In the genomic region with DNA sequence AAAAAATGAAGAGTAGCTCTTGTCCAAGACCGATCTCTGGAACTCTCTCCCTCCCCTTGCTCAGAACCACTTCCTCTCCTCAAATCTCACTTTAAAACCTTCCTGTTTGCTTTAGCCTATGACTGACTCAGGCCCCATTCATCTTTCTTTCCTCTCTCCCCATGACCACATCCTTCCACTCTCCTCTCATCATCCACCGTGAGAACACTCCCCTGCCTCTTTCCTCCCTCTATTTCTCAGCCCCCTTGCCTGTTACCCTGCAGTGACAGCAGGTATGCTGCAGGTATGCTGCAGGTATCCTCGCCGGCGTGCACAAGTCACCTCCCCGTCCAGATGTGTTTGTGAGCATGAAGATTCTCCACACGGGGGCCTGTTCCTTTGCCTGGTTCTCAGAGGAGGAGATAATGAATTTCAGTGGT, we compare ENCODE assay signal across 13 cellular contexts.
DNase-seq lines count a peak whose midpoint lies in the region; ATAC-seq, FAIRE-seq and TF ChIP-seq lines count a peak whose summit lies in the region.
"Had no signal": no experiment of that assay in that cellular context is flagged by ENCODE, and none has a peak within 500 bp of the region (broad histone marks: within the 10 kb centered on the region; RNA-seq: fewer than 3 reads in every experiment).

No MANE protein-coding gene starts in this region.

- H3K79me2 ChIP-seq in Loucy (ENCODE audit: insufficient read depth, low read length), result no peaks in the 10 kb centered on the region

- peak; percentile 28 to 64 for ATAC-seq in activated T-cell treated with anti-CD3 and anti-CD28 coated beads, Interleukin-2, amount 50 U/mL, for 4 hours
- peak; percentile 81 for ATAC-seq in stimulated activated naive CD8-positive, alpha-beta T cell treated with anti-CD3 and anti-CD28 coated beads, Interleukin-15, amount 100 ng/mL, for 72 hours
- ATAC-seq: stimulated activated memory B cell treated with anti-CD40 and anti-IgM and Interleukin-4, amounts not matched to agents 10 μg/mL and 1 μg/mL and 100 μg/mL, for 72 hours had no signal

- H3K9me3 ChIP-seq in Loucy (ENCODE audit: insufficient read depth, low read depth, low read length), result no peaks in the 10 kb centered on the region

- H3K36me3 Mint-ChIP-seq in activated T-cell treated with anti-CD3 and anti-CD28 coated beads, Interleukin-2, amount 50 U/mL, for 4 hours (ENCODE audit: insufficient read depth), result no peaks in the 10 kb centered on the region
- peaks cover 3% of the 10 kb centered on the region for H3K36me3 Mint-ChIP-seq in endothelial cell (ENCODE audit: low read depth, unreplicated experiment)
- H3K36me3 Mint-ChIP-seq: stimulated activated memory B cell treated with anti-CD40 and anti-IgM and Interleukin-4, amounts not matched to agents 10 μg/mL and 1 μg/mL and 100 μg/mL, for 72 hours had no signal

- TF ChIP-seq CTCF in Loucy (conservative IDR thresholded peaks at IDR 0.05; ENCODE audit: low read length) (peak; percentile 23; the same call in 1 of the 2 replicates), endothelial cell (IDR thresholded peaks at IDR 0.05; ENCODE audit: unreplicated experiment) (no peak)

- peak overlapping the region; percentile 40 for H3K4me3 ChIP-seq in Loucy (ENCODE audit: low read length, poor library complexity, severe bottlenecking)

- peak overlapping the region; percentile 94 for H3K27ac Mint-ChIP-seq in endothelial cell (ENCODE audit: unreplicated experiment)
- H3K27ac Mint-ChIP-seq in stimulated activated naive CD8-positive, alpha-beta T cell treated with anti-CD3 and anti-CD28 coated beads, Interleukin-15, amount 100 ng/mL, for 72 hours, result peak overlapping the region; percentile 27 to 90
- H3K27ac Mint-ChIP-seq: CD4-positive, alpha-beta T cell; stimulated activated memory B cell treated with anti-CD40 and anti-IgM and Interleukin-4, amounts not matched to agents 10 μg/mL and 1 μg/mL and 100 μg/mL, for 72 hours had no signal

- no peaks in the 10 kb centered on the region for H3F3A ChIP-seq in Loucy (ENCODE audit: low read depth)

- peaks cover 5% of the 10 kb centered on the region for H3K4me1 Mint-ChIP-seq in activated T-cell treated with anti-CD3 and anti-CD28 coated beads, Interleukin-2, amount 50 U/mL, for 4 hours (ENCODE audit: low read depth)
- H3K4me1 Mint-ChIP-seq in endothelial cell (ENCODE audit: unreplicated experiment), result peaks cover 36% of the 10 kb centered on the region
- H3K4me1 Mint-ChIP-seq in stimulated activated naive CD8-positive, alpha-beta T cell treated with anti-CD3 and anti-CD28 coated beads, Interleukin-15, amount 100 ng/mL, for 72 hours, result peaks cover 48% of the 10 kb centered on the region
- H3K4me1 Mint-ChIP-seq: stimulated activated memory B cell treated with anti-CD40 and anti-IgM and Interleukin-4, amounts not matched to agents 10 μg/mL and 1 μg/mL and 100 μg/mL, for 72 hours had no signal

- no peaks in the 10 kb centered on the region for H3K9me2 ChIP-seq in Loucy (replicated peaks; ENCODE audit: low read depth, low read length)

- H3K27me3 Mint-ChIP-seq in activated T-cell treated with anti-CD3 and anti-CD28 coated beads, Interleukin-2, amount 50 U/mL, for 4 hours (ENCODE audit: low read depth), result no peaks in the 10 kb centered on the region
- peaks cover 1% of the 10 kb centered on the region for H3K27me3 Mint-ChIP-seq in endothelial cell (ENCODE audit: unreplicated experiment)
- no peaks in the 10 kb centered on the region for H3K27me3 Mint-ChIP-seq in stimulated activated naive CD8-positive, alpha-beta T cell treated with anti-CD3 and anti-CD28 coated beads, Interleukin-15, amount 100 ng/mL, for 72 hours
- H3K27me3 Mint-ChIP-seq: CD4-positive, alpha-beta T cell; stimulated activated memory B cell treated with anti-CD40 and anti-IgM and Interleukin-4, amounts not matched to agents 10 μg/mL and 1 μg/mL and 100 μg/mL, for 72 hours had no signal

- no peaks in the 10 kb centered on the region for H3K36me3 ChIP-seq in Loucy (ENCODE audit: insufficient read depth, low read length)

- FAIRE-seq in GM19239 (lab: Jason Lieb, UNC), result no peak

- H2AFZ ChIP-seq in Loucy (ENCODE audit: low read length), result no peak overlapping the region

- H4K20me1 ChIP-seq in Loucy (ENCODE audit: insufficient read depth, low read length, poor library complexity, severe bottlenecking), result no peaks in the 10 kb centered on the region

- H3K9me3 Mint-ChIP-seq in activated T-cell treated with anti-CD3 and anti-CD28 coated beads, Interleukin-2, amount 50 U/mL, for 4 hours, result peaks cover 2% of the 10 kb centered on the region
- no peaks in the 10 kb centered on the region for H3K9me3 Mint-ChIP-seq in endothelial cell (ENCODE audit: unreplicated experiment)
- no peaks in the 10 kb centered on the region for H3K9me3 Mint-ChIP-seq in stimulated activated naive CD8-positive, alpha-beta T cell treated with anti-CD3 and anti-CD28 coated beads, Interleukin-15, amount 100 ng/mL, for 72 hours

- peak overlapping the region; percentile 4 for H3K4me3 Mint-ChIP-seq in activated T-cell treated with anti-CD3 and anti-CD28 coated beads, Interleukin-2, amount 50 U/mL, for 4 hours
- peak overlapping the region; percentile 63 for H3K4me3 Mint-ChIP-seq in endothelial cell (ENCODE audit: unreplicated experiment)
- H3K4me3 Mint-ChIP-seq in stimulated activated naive CD8-positive, alpha-beta T cell treated with anti-CD3 and anti-CD28 coated beads, Interleukin-15, amount 100 ng/mL, for 72 hours, result peak overlapping the region; percentile 70 to 88
- H3K4me3 Mint-ChIP-seq: CD4-positive, alpha-beta T cell; stimulated activated memory B cell treated with anti-CD40 and anti-IgM and Interleukin-4, amounts not matched to agents 10 μg/mL and 1 μg/mL and 100 μg/mL, for 72 hours had no signal

- H3K9ac ChIP-seq in Loucy (ENCODE audit: low read depth, low read length, poor library complexity, severe bottlenecking), result no peak overlapping the region

- H3K27me3 ChIP-seq in Loucy (ENCODE audit: insufficient read depth, low read length, poor library complexity, severe bottlenecking), result no peaks in the 10 kb centered on the region

- no peak for DNase-seq in activated T-cell treated with anti-CD3 and anti-CD28 coated beads, Interleukin-2, amount 50 U/mL, for 4 hours
- no peak for DNase-seq in activated T-cell treated with anti-CD3 and anti-CD28 coated beads for 4 hours
- no peak for DNase-seq in endothelial cell (ENCODE audit: low spot score)
- peak; percentile 20 to 24 for DNase-seq in stimulated activated naive CD8-positive, alpha-beta T cell treated with anti-CD3 and anti-CD28 coated beads, Interleukin-15, amount 100 ng/mL, for 72 hours
- DNase-seq in GM19239 (ENCODE audit: insufficient read length, low spot score), result no peak
- DNase-seq in DMS153 treated with DMSO at 0.1 percent for 48 hours (lab: John Stamatoyannopoulos, UW; ENCODE audit: unreplicated experiment), result no peak
- no peak for DNase-seq in midbrain (lab: John Stamatoyannopoulos, UW)
- DNase-seq: CD4-positive, alpha-beta T cell; effector CD4-positive, alpha-beta T cell; NCI-H1048; nucleus accumbens had no signal

- peaks cover 15% of the 10 kb centered on the region for H3K4me1 ChIP-seq in Loucy (ENCODE audit: insufficient read depth, low read length, poor library complexity, severe bottlenecking)

- peak overlapping the region; percentile 65 for H3K4me2 ChIP-seq in Loucy (ENCODE audit: low read depth, low read length, poor library complexity, severe bottlenecking)

Comparison
In these comparisons a context has a peak if more than half of its experiments do, and no peak if none do; other contexts are left out.
1. DNase-seq: peak in stimulated activated naive CD8-positive, alpha-beta T cell treated with anti-CD3 and anti-CD28 coated beads, Interleukin-15, amount 100 ng/mL, for 72 hours (2 of 2); none in activated T-cell treated with anti-CD3 and anti-CD28 coated beads, Interleukin-2, amount 50 U/mL, for 4 hours (single experiment), activated T-cell treated with anti-CD3 and anti-CD28 coated beads for 4 hours (single experiment), endothelial cell (single experiment), GM19239 (single experiment), DMS153 treated with DMSO at 0.1 percent for 48 hours (single experiment) and midbrain (single experiment).
2. H3K4me3 Mint-ChIP-seq: peak in every context shown above with its lines; median percentile 79 in stimulated activated naive CD8-positive, alpha-beta T cell treated with anti-CD3 and anti-CD28 coated beads, Interleukin-15, amount 100 ng/mL, for 72 hours; 63 in endothelial cell; 4 in activated T-cell treated with anti-CD3 and anti-CD28 coated beads, Interleukin-2, amount 50 U/mL, for 4 hours.